Comparison of ENCODE assay signal across 13 cellular contexts in the genomic region with DNA sequence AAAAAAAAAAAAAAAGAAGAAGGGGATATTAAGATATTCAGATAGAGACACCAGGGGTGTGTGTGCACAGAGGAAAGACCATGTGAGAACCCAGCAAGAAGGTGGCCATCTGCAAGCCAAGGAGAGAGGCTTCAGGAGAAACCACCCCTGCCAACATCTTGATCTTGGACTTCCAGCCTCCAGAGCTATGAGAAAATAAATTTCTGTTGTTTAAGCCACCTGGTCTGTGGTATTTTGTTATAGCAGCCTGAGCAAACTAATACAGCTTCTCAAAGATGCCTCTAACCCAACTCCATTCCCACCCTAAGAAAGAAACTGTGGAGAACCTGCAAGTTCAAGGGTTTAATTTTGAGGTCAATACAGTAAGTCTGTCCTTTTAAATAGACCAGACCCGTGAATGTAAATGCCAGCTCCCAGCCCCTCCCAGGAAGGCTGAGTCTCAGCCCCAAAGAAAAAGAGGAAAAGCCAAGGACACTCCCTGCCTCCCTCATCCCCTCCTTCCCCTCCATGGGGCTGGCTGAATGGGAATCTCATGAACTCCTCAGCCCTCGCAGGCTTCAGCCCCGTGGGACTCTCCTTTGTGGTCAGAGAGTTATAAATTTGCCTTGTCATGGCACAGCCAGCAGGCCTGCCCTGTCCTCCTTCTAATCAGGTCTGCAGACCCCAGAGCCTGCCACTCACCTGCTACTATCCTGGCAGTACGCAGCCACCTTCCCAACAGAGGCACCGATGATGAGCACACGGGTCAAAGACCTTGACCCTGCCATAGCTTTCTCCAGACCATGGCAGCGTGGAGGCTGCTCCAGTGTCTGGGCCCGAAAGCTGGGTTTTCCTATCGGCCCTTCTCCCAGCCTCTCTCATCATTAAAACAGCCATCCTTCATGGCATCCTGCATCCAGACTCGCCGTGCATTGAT. TPM values are rescaled to one million over a fixed set of nuclear protein-coding genes. Genes with fewer than 3 reads are reported as not detected.
DNase-seq lines count a peak whose midpoint lies in the region; ATAC-seq, FAIRE-seq and TF ChIP-seq lines count a peak whose summit lies in the region.
"Not testable (repeated sequence)": the region's sequence is repeated elsewhere in the genome, so short reads cannot be mapped to it uniquely, and the experiment has no call there.
"Had no signal": no experiment of that assay in that cellular context is flagged by ENCODE, and none has a peak within 500 bp of the region (broad histone marks: within the 10 kb centered on the region; RNA-seq: fewer than 3 reads in every experiment).

No MANE protein-coding gene starts in this region.

- not testable (repeated sequence) for H4K20me1 ChIP-seq in GM23338 (replicated peaks; ENCODE audit: insufficient read depth); GM12878 (ENCODE audit: control insufficient read depth, insufficient read depth)

- not testable (repeated sequence) for H3K27me3 ChIP-seq in GM23338 (ENCODE audit: insufficient read depth); GM12878 (replicated peaks in 1 of 2; ENCODE audit: control insufficient read depth in 2 of 2, insufficient read depth in 2 of 2, low read length in 1 of 2); endodermal cell (ENCODE audit: control insufficient read depth, insufficient read depth, low read length, poor library complexity, severe bottlenecking)

- H3K4me2 ChIP-seq in GM23338; GM12878 (ENCODE audit: control insufficient read depth, insufficient read depth): not testable (repeated sequence)

- CTCF ChIA-PET in HEK293 (lab: Yijun Ruan, JAX); GM12878 (lab: Yijun Ruan, JAX): not testable (repeated sequence)

- not testable (repeated sequence) for TF ChIP-seq CTCF in GM23338 (conservative IDR thresholded peaks at IDR 0.05; ENCODE audit: low read depth in 2 of 2); HEK293 (tag by site-specific recombination; IDR thresholded peaks at IDR 0.05); GM12878 (IDR thresholded peaks at IDR 0.05 in 2 of 3, conservative IDR thresholded peaks at IDR 0.05 in 1 of 3; ENCODE audit: control insufficient read depth in 2 of 3, extremely low read depth in 1 of 3, insufficient read depth in 1 of 3, low read depth in 3 of 3, low read length in 3 of 3); endodermal cell (conservative IDR thresholded peaks at IDR 0.05); glutamatergic neuron (IDR thresholded peaks at IDR 0.05; ENCODE audit: partially characterized antibody, unreplicated experiment); neural crest cell (conservative IDR thresholded peaks at IDR 0.05)

- TSS peak; percentile 64 for BruUV-seq in GM12878 (replicated peaks; lab: Mats Ljungman, UMichigan)

- not testable (repeated sequence) for DNase-seq in GM23338 (ENCODE audit: low spot score); GM12878 (ENCODE audit: low read depth, low spot score); endodermal cell; neural crest cell (ENCODE audit: low read depth, low spot score)
- peak; percentile 42 for DNase-seq in SK-MEL-5 (ENCODE audit: low read depth, low spot score)
- peak; percentile 48 for DNase-seq in glutamatergic neuron

- H3K36me3 Mint-ChIP-seq in GM23338 (ENCODE audit: low read depth); endodermal cell (ENCODE audit: low read depth); glutamatergic neuron (ENCODE audit: unreplicated experiment); neural crest cell (ENCODE audit: low read depth): not testable (repeated sequence)

- not testable (repeated sequence) for H2AFZ ChIP-seq in GM23338; GM12878 (ENCODE audit: control insufficient read depth, low read depth, low read length)

- WGBS in GM12878 (ENCODE audit: insufficient coverage, insufficient replicate concordance, low lambda C conversion rate, missing lambda C conversion rate), result 94% methylated on average over 9 of the region's 11 CpGs
- 92 to 94% methylated on average over 4 to 8 of the region's 11 CpGs for WGBS in endodermal cell (ENCODE audit: insufficient coverage in 1 of 2, insufficient read length in 1 of 2), 2 experiments

- not testable (repeated sequence) for H3K9me3 ChIP-seq in HEK293 (ENCODE audit: control insufficient read depth, insufficient read depth, low read depth, low read length); GM12878 (replicated peaks; ENCODE audit: control insufficient read depth, insufficient read depth, low read length); endodermal cell (ENCODE audit: control insufficient read depth, low read length)

- POLR2A ChIA-PET in HEK293 (lab: Yijun Ruan, JAX), result not testable (repeated sequence)
- POLR2A ChIA-PET in GM12878 (lab: Charles Lee), result interaction anchor here (0.7 kb wide), 1 partner anchor 91 kb away, joined by 3 read pairs; no protein-coding TSS in a partner anchor

- not testable (repeated sequence) for TF ChIP-seq RAD21 in GM12878 (IDR thresholded peaks at IDR 0.05; ENCODE audit: insufficient read depth, low read depth, low read length)

- not testable (repeated sequence) for H3K79me2 ChIP-seq in GM23338 (replicated peaks; ENCODE audit: insufficient read depth); GM12878 (ENCODE audit: control insufficient read depth, insufficient read depth, low read length)

- not testable (repeated sequence) for H3F3A ChIP-seq in GM23338 (replicated peaks; ENCODE audit: low read depth)

- TF ChIP-seq POLR2A in GM12878 (IDR thresholded peaks at IDR 0.05; ENCODE audit: low read depth, low read length), result not testable (repeated sequence)

- not testable (repeated sequence) for H3K27ac ChIP-seq in GM23338 (ENCODE audit: low read depth); HEK293 (ENCODE audit: extremely low read depth, low read depth, low read length); GM12878 (ENCODE audit: control insufficient read depth, insufficient read depth); endodermal cell (ENCODE audit: low read depth, low read length)

- SMC1A ChIA-PET in GM12878 (lab: Charles Lee; ENCODE audit: uncharacterized antibody, unreplicated experiment), result not testable (repeated sequence)

- not testable (repeated sequence) for FAIRE-seq in GM12878 (lab: Jason Lieb, UNC)

- intact Hi-C loops in GM12878 (cut with micrococcal nuclease; ENCODE audit: unreplicated experiment), result not testable (repeated sequence)

- H3K4me3 ChIP-seq in GM23338; HEK293 (ENCODE audit: low read depth, low read length); GM12878; endodermal cell (ENCODE audit: low read length): not testable (repeated sequence)

- H3K4me3 Mint-ChIP-seq in GM23338; endodermal cell; glutamatergic neuron (ENCODE audit: unreplicated experiment); neural crest cell: not testable (repeated sequence)

- not testable (repeated sequence) for TF ChIP-seq EP300 in GM12878 (IDR thresholded peaks at IDR 0.05; ENCODE audit: borderline replicate concordance in 1 of 2, control insufficient read depth in 1 of 2, low read depth in 2 of 2, low read length in 2 of 2)

- not testable (repeated sequence) for H3K27me3 Mint-ChIP-seq in GM23338 (ENCODE audit: insufficient read depth, low read depth, poor library complexity); endodermal cell (ENCODE audit: insufficient read depth); glutamatergic neuron (ENCODE audit: unreplicated experiment); neural crest cell (ENCODE audit: low read depth)

- not testable (repeated sequence) for H3K9me2 ChIP-seq in GM23338 (ENCODE audit: insufficient read depth)

- not testable (repeated sequence) for H3K4me1 Mint-ChIP-seq in GM23338; endodermal cell; glutamatergic neuron (ENCODE audit: low read depth, unreplicated experiment); neural crest cell

- in situ Hi-C loops in SK-MEL-5 (cut with HindIII; ENCODE audit: low pct_unique_long_range_greater_than_20kb, low sequenced_read_pairs); GM12878 (cut with MboI): not testable (repeated sequence)

- not testable (repeated sequence) for H3K9ac ChIP-seq in GM12878 (ENCODE audit: control insufficient read depth, insufficient read depth, low read length); endodermal cell (ENCODE audit: extremely low read depth, low read length, poor library complexity, severe bottlenecking)

- peak; percentile 63 for ATAC-seq in GM23338
- ATAC-seq in GM12878, result not testable (repeated sequence)

- not testable (repeated sequence) for H3K9me3 Mint-ChIP-seq in GM23338; endodermal cell; glutamatergic neuron (ENCODE audit: unreplicated experiment); neural crest cell

- H3K27ac Mint-ChIP-seq in GM23338, result peak overlapping the region; percentile 88; the same call in 1 of the 2 replicates
- peak overlapping the region; percentile 29 for H3K27ac Mint-ChIP-seq in endodermal cell
- peak overlapping the region; percentile 73 for H3K27ac Mint-ChIP-seq in glutamatergic neuron (ENCODE audit: unreplicated experiment)
- H3K27ac Mint-ChIP-seq in neural crest cell (ENCODE audit: unreplicated experiment), result peak overlapping the region; percentile 67

- not testable (repeated sequence) for H3K36me3 ChIP-seq in GM23338 (ENCODE audit: insufficient read depth); HEK293 (ENCODE audit: control insufficient read depth in 2 of 2, insufficient read depth in 1 of 2, low read length in 2 of 2); GM12878 (ENCODE audit: control insufficient read depth in 2 of 2, insufficient read depth in 2 of 2, low read length in 1 of 2); endodermal cell (ENCODE audit: control insufficient read depth, insufficient read depth, low read length)

- H3K4me1 ChIP-seq in GM23338 (ENCODE audit: insufficient read depth); HEK293 (ENCODE audit: control insufficient read depth, insufficient read depth, low read length); GM12878 (ENCODE audit: control insufficient read depth, insufficient read depth, low read length); endodermal cell (ENCODE audit: control insufficient read depth, insufficient read depth, low read length): not testable (repeated sequence)

- RAD21 ChIA-PET in GM12878 (lab: Charles Lee; ENCODE audit: unreplicated experiment), result not testable (repeated sequence)

RNA-seq across cellular contexts. Expression of a gene that starts 9.4 kb away (rescaled TPM):
- total RNA-seq in GM23338 (2014; rRNA removed; shearing (Covaris generic)), result not detected in 2 replicates
- polyA plus RNA-seq in GM23338 (2016; fragmentation: Nextera tagmentation; extraction: Ambion mirVana) (3.6 and 4.1 TPM in 2 replicates), GM12878 (2011; rRNA removed) (0.03 TPM in 1 of 2 replicates, not detected in the other), GM12878 (2014; fragmentation: Illumina TruSeq; extraction: Trizol) (not detected in 2 replicates), GM12878 (2014; fragmentation: Nextera tagmentation; extraction: Ambion mirVana) (1 to 10 TPM; 1.3 to 1.4 TPM), GM12878 (2014; rRNA removed) (0.03 TPM in 1 of 2 replicates, not detected in the other), GM12878 (2016; fragmentation: Nextera tagmentation; extraction: Ambion mirVana) (1 to 10 TPM; 7.2 to 9.4 TPM)
- 0.05 TPM in 1 of 2 replicates, not detected in the other for total RNA-seq in SK-MEL-5 (2014; rRNA removed; shearing (Covaris generic))
- not detected in 2 replicates for polyA plus RNA-seq in SK-MEL-5 (2015; cell fraction: cytosol; rRNA removed)
- polyA plus RNA-seq in SK-MEL-5 (2015; cell fraction: nucleus; rRNA removed), result not detected in 2 replicates
- total RNA-seq in GM12878 (2013; cell fraction: nucleolus; rRNA removed), result 0.38 and 0.64 TPM in 2 replicates
- total RNA-seq in GM12878 (2014; rRNA removed) (not detected in 2 replicates), GM12878 (2014; rRNA removed; fragmentation: Illumina TruSeq; extraction: Trizol) (not detected in 2 replicates), GM12878 (2021) (not detected in 2 replicates), endodermal cell (not detected), glutamatergic neuron (ENCODE audit: unreplicated experiment) (not detected), neural crest cell (not detected in 2 replicates)
- 3.5 TPM for polyA plus RNA-seq in GM12878 (2011; ENCODE audit: low read depth)
- polyA plus RNA-seq in GM12878 (2011; cell fraction: cytosol; rRNA removed), result not detected in 2 replicates
- polyA plus RNA-seq in GM12878 (2011; cell fraction: nucleus; rRNA removed), result not detected in 2 replicates
- polyA plus RNA-seq in GM12878 (2012), result 4.2 and 4.5 TPM in 2 replicates
- not detected in 2 replicates for polyA minus RNA-seq in GM12878 (2011; rRNA and poly(A)+ RNA removed)
- polyA minus RNA-seq in GM12878 (2011; cell fraction: cytosol; rRNA and poly(A)+ RNA removed), result not detected in 2 replicates
- not detected in 2 replicates for polyA minus RNA-seq in GM12878 (2011; cell fraction: nucleus; rRNA and poly(A)+ RNA removed)
- not detected for polyA plus RNA-seq in endodermal cell (2013, experiment 1 of 2)
- polyA plus RNA-seq in endodermal cell (2013, experiment 2 of 2), result not detected
- total RNA-seq: A172; A673; CD4-positive, alpha-beta T cell; CD8-positive, alpha-beta memory T cell; HFFc6 had no signal
- polyA plus RNA-seq: BJ had no signal

RNA-seq across cellular contexts. Expression of a gene that starts 59.8 kb away (rescaled TPM):
- total RNA-seq in GM23338 (2014; rRNA removed; shearing (Covaris generic)), result 21.6 and 43.0 TPM in 2 replicates
- polyA plus RNA-seq in GM23338 (2016; fragmentation: Nextera tagmentation; extraction: Ambion mirVana) (25.3 and 25.5 TPM in 2 replicates), GM12878 (2011; rRNA removed) (14.9 and 35.9 TPM in 2 replicates), GM12878 (2014; fragmentation: Illumina TruSeq; extraction: Trizol) (16.9 and 26.5 TPM in 2 replicates), GM12878 (2014; fragmentation: Nextera tagmentation; extraction: Ambion mirVana) (1 to 10 TPM; 2.6 to 5.6 TPM), GM12878 (2014; rRNA removed) (50.3 and 55.4 TPM in 2 replicates), GM12878 (2016; fragmentation: Nextera tagmentation; extraction: Ambion mirVana) (10 to 100 TPM; 18.6 to 20.1 TPM)
- total RNA-seq in SK-MEL-5 (2014; rRNA removed; shearing (Covaris generic)), result 41.6 and 42.5 TPM in 2 replicates
- polyA plus RNA-seq in SK-MEL-5 (2015; cell fraction: cytosol; rRNA removed), result 60.6 and 66.7 TPM in 2 replicates
- polyA plus RNA-seq in SK-MEL-5 (2015; cell fraction: nucleus; rRNA removed), result 2,965 and 3,231 TPM in 2 replicates
- total RNA-seq in GM12878 (2013; cell fraction: nucleolus; rRNA removed), result 77.2 and 88.6 TPM in 2 replicates
- total RNA-seq in GM12878 (2014; rRNA removed) (23.9 and 24.0 TPM in 2 replicates), GM12878 (2014; rRNA removed; fragmentation: Illumina TruSeq; extraction: Trizol) (13.2 TPM in 2 replicates), GM12878 (2021) (23.1 and 24.1 TPM in 2 replicates), endodermal cell (10 to 100 TPM; 51.9 to 84.4 TPM), glutamatergic neuron (ENCODE audit: unreplicated experiment) (62.6 TPM), neural crest cell (36.5 and 36.6 TPM in 2 replicates)
- polyA plus RNA-seq in GM12878 (2011; ENCODE audit: low read depth), result 5.1 TPM
- polyA plus RNA-seq in GM12878 (2011; cell fraction: cytosol; rRNA removed), result 25.1 and 44.7 TPM in 2 replicates
- polyA plus RNA-seq in GM12878 (2011; cell fraction: nucleus; rRNA removed), result 499 and 556 TPM in 2 replicates
- 15.1 and 17.8 TPM in 2 replicates for polyA plus RNA-seq in GM12878 (2012)
- polyA minus RNA-seq in GM12878 (2011; rRNA and poly(A)+ RNA removed), result 8.9 and 25.0 TPM in 2 replicates
- 4.8 and 5.7 TPM in 2 replicates for polyA minus RNA-seq in GM12878 (2011; cell fraction: cytosol; rRNA and poly(A)+ RNA removed)
- polyA minus RNA-seq in GM12878 (2011; cell fraction: nucleus; rRNA and poly(A)+ RNA removed), result 26.7 and 66.3 TPM in 2 replicates
- 34.1 TPM for polyA plus RNA-seq in endodermal cell (2013, experiment 1 of 2)
- 29.7 TPM for polyA plus RNA-seq in endodermal cell (2013, experiment 2 of 2)

Comparison
In these comparisons a context has a peak if more than half of its experiments do, and no peak if none do; other contexts are left out.
1. H3K27ac Mint-ChIP-seq: peak in every context shown above with its lines; median percentile 88 in GM23338; 73 in glutamatergic neuron; 67 in neural crest cell; 29 in endodermal cell.